ENCODE assay signal across 8 cellular contexts in genomic region chr3:71582612-71583568, GRCh38. TPM values are rescaled to one million over a fixed set of nuclear protein-coding genes. Genes with fewer than 3 reads are reported as not detected.
A peak's percentile ranks its signal among the peaks of the same experiment; 100 is the strongest.
DNase-seq lines count a peak whose midpoint lies in the region; ATAC-seq and TF ChIP-seq lines count a peak whose summit lies in the region.

No MANE protein-coding gene starts in this region.

- no peak for TF ChIP-seq CTCF in osteocyte (IDR thresholded peaks at IDR 0.05)
- no peak for TF ChIP-seq CTCF in transverse colon (IDR thresholded peaks at IDR 0.05)

- H3K36me3 ChIP-seq in H7 (replicated peaks; ENCODE audit: control insufficient read depth, insufficient read depth, low read length) (no peaks in the 10 kb centered on the region), transverse colon (no peaks in the 10 kb centered on the region)

- H3K4me3 Mint-ChIP-seq in activated naive CD4-positive, alpha-beta T cell treated with anti-CD3 and anti-CD28 coated beads for 36 hours: peak overlapping the region; percentile 95
- H3K4me3 Mint-ChIP-seq in osteocyte (ENCODE audit: unreplicated experiment): peak overlapping the region; percentile 93

- H3K4me3 ChIP-seq in H7 (ENCODE audit: insufficient read depth, low read depth, low read length) (peak overlapping the region; percentile 82), transverse colon (peak overlapping the region; percentile 66 to 87 (median 70))

- no peaks in the 10 kb centered on the region for H3K27me3 Mint-ChIP-seq in activated naive CD4-positive, alpha-beta T cell treated with anti-CD3 and anti-CD28 coated beads for 36 hours (ENCODE audit: low read depth)
- H3K27me3 Mint-ChIP-seq in osteocyte (ENCODE audit: unreplicated experiment): no peaks in the 10 kb centered on the region

- no peak for TF ChIP-seq POLR2A in transverse colon (IDR thresholded peaks at IDR 0.05)

- peaks cover 7% of the 10 kb centered on the region for H3K36me3 Mint-ChIP-seq in activated naive CD4-positive, alpha-beta T cell treated with anti-CD3 and anti-CD28 coated beads for 36 hours (ENCODE audit: low read depth)
- peaks cover 6% of the 10 kb centered on the region for H3K36me3 Mint-ChIP-seq in osteocyte (ENCODE audit: unreplicated experiment)

- peaks cover 21% of the 10 kb centered on the region for H3K27me3 ChIP-seq in H7 (ENCODE audit: control insufficient read depth, insufficient read depth, low read length)
- H3K27me3 ChIP-seq in transverse colon: no peaks in the 10 kb centered on the region

- H3K27ac ChIP-seq in transverse colon: peak overlapping the region; percentile 97 to 100 (median 98)

- CTCF ChIA-PET in activated naive CD4-positive, alpha-beta T cell treated with anti-CD3 and anti-CD28 coated beads for 36 hours (lab: Charles Lee): no interaction called here

- ATAC-seq in Right ventricle myocardium superior (ENCODE audit: poor library complexity): peak; percentile 51
- no peak for ATAC-seq in HG02798 (IDR thresholded peaks at IDR 0.05; ENCODE audit: poor library complexity, unreplicated experiment)

- no peak for TF ChIP-seq EP300 in transverse colon (IDR thresholded peaks at IDR 0.05; ENCODE audit: low read depth)

- H3K4me1 Mint-ChIP-seq in activated naive CD4-positive, alpha-beta T cell treated with anti-CD3 and anti-CD28 coated beads for 36 hours (ENCODE audit: low read depth): peaks cover 50% of the 10 kb centered on the region
- peaks cover 56% of the 10 kb centered on the region for H3K4me1 Mint-ChIP-seq in osteocyte (ENCODE audit: unreplicated experiment)

- 0% methylated on average over 2 to 83 of the region's 84 CpGs for WGBS in transverse colon (ENCODE audit: low coverage in 1 of 2), 2 donors

- no peaks in the 10 kb centered on the region for H3K9me3 ChIP-seq in transverse colon

- intact Hi-C loops in activated naive CD4-positive, alpha-beta T cell treated with anti-CD3 and anti-CD28 coated beads for 36 hours (cut with micrococcal nuclease): loop anchor here (1.0 to 5.0 kb wide), 7 partner anchors 94 to 519 kb away; no protein-coding TSS in a partner anchor
- intact Hi-C loops in Right ventricle myocardium superior (cut with DNase I) (loop anchor here (10.0 kb wide), 2 partner anchors 338 to 558 kb away; no protein-coding TSS in a partner anchor), transverse colon (cut with DNase I; ENCODE audit: low total_unique reads) (loop anchor here (5.0 to 10.0 kb wide), 4 partner anchors 271 to 1038 kb away; no protein-coding TSS in a partner anchor)

- DNase-seq in Ammon's horn (ENCODE audit: low spot score) (peak; percentile 64), H7 (peak; percentile 83), RPMI8226 (peak; percentile 22), Right ventricle myocardium superior (peak; percentile 88), osteocyte (ENCODE audit: extremely low spot score, unreplicated experiment) (peak; percentile 89), transverse colon (peak; percentile 85)
- DNase-seq in activated naive CD4-positive, alpha-beta T cell treated with anti-CD3 and anti-CD28 coated beads for 36 hours: peak; percentile 78

- in situ Hi-C loops in transverse colon (cut with MboI; ENCODE audit: low pct_ligation_motif_present in 1 of 4, low pct_unique_long_range_greater_than_20kb in 1 of 4, low sequenced_read_pairs in 3 of 4): loop anchor here in 2 of 4 donors (10.0 to 25.0 kb wide), 6 partner anchors 271 to 871 kb away; no protein-coding TSS in a partner anchor

- peaks cover 9 to 50% (median 25%) of the 10 kb centered on the region in 4 donors for H3K4me1 ChIP-seq in transverse colon

- H3K27ac Mint-ChIP-seq in activated naive CD4-positive, alpha-beta T cell treated with anti-CD3 and anti-CD28 coated beads for 36 hours: peak overlapping the region; percentile 99
- peak overlapping the region; percentile 94 for H3K27ac Mint-ChIP-seq in osteocyte (ENCODE audit: unreplicated experiment)

- no peaks in the 10 kb centered on the region for H3K9me3 Mint-ChIP-seq in activated naive CD4-positive, alpha-beta T cell treated with anti-CD3 and anti-CD28 coated beads for 36 hours
- no peaks in the 10 kb centered on the region for H3K9me3 Mint-ChIP-seq in osteocyte (ENCODE audit: unreplicated experiment)

RNA-seq across cellular contexts. Expression of gene FOXP1, which starts 0.6 kb away (rescaled TPM):
- 22.4 and 24.7 TPM in 2 replicates for total RNA-seq in H7 (2014; rRNA removed; shearing (Covaris generic))
- 10 to 100 TPM; 95.2 to 97.4 TPM for total RNA-seq in activated naive CD4-positive, alpha-beta T cell treated with anti-CD3 and anti-CD28 coated beads for 36 hours
- total RNA-seq in Right ventricle myocardium superior: 36.3 TPM
- total RNA-seq in osteocyte: 195 and 198 TPM in 2 replicates
- 100 to 1,000 TPM; 102 to 260 (median 150) TPM for total RNA-seq in transverse colon

Comparison
In these comparisons a context has a peak if more than half of its experiments do, and no peak if none do; other contexts are left out.
1. DNase-seq: peak in every context shown above with its lines; median percentile 89 in osteocyte; 88 in Right ventricle myocardium superior; 85 in transverse colon; 83 in H7; 78 in activated naive CD4-positive, alpha-beta T cell treated with anti-CD3 and anti-CD28 coated beads for 36 hours; 64 in Ammon's horn; 22 in RPMI8226.